Comparison of ENCODE assay signal across 8 cellular contexts in genomic region chr18:24726727-24727539, GRCh38.
DNase-seq lines count a peak whose midpoint lies in the region; ATAC-seq and TF ChIP-seq lines count a peak whose summit lies in the region.

No MANE protein-coding gene starts in this region.

- H3K4me2 ChIP-seq in OCI-LY1 (ENCODE audit: low read length) (peak overlapping the region; percentile 29; the same call in 1 of the 2 replicates), neuronal stem cell (ENCODE audit: insufficient read depth, low read length, poor library complexity, severe bottlenecking) (no peak overlapping the region)

- WGBS in neuronal stem cell (ENCODE audit: extremely low coverage in 2 of 2, insufficient read length in 2 of 2, insufficient replicate concordance in 1 of 2), 2 donors, result no CpG with 5 or more reads among the region's 18 CpGs

- H3K36me3 ChIP-seq in OCI-LY1 (ENCODE audit: insufficient read depth, low read length), result no peaks in the 10 kb centered on the region
- no peaks in the 10 kb centered on the region for H3K36me3 ChIP-seq in neuronal stem cell (replicated peaks in 1 of 2; ENCODE audit: control insufficient read depth in 2 of 2, insufficient read depth in 2 of 2, low read length in 2 of 2)
- no peaks in the 10 kb centered on the region for H3K36me3 ChIP-seq in thoracic aorta

- H3K18ac ChIP-seq in neuronal stem cell (ENCODE audit: low read length), result no peak overlapping the region

- peaks cover 14% of the 10 kb centered on the region for H3K27me3 Mint-ChIP-seq in activated T-cell treated with anti-CD3 and anti-CD28 coated beads, Interleukin-2, amount 50 U/mL, for 4 hours (ENCODE audit: low read depth)

- H3K9ac ChIP-seq in OCI-LY1 (ENCODE audit: low read length) (no peak overlapping the region), neuronal stem cell (ENCODE audit: low read depth, low read length, poor library complexity) (no peak overlapping the region)

- no peak overlapping the region for H3K4ac ChIP-seq in neuronal stem cell (ENCODE audit: low read length)

- H2BK5ac ChIP-seq in neuronal stem cell (ENCODE audit: low read length), result no peak overlapping the region

- no peaks in the 10 kb centered on the region for H3K36me3 Mint-ChIP-seq in activated T-cell treated with anti-CD3 and anti-CD28 coated beads, Interleukin-2, amount 50 U/mL, for 4 hours (ENCODE audit: insufficient read depth)

- H4K8ac ChIP-seq in neuronal stem cell (ENCODE audit: low read depth, low read length), result no peak overlapping the region

- no peaks in the 10 kb centered on the region for H3K9me3 Mint-ChIP-seq in activated T-cell treated with anti-CD3 and anti-CD28 coated beads, Interleukin-2, amount 50 U/mL, for 4 hours

- H3K79me1 ChIP-seq in neuronal stem cell (ENCODE audit: low read depth, low read length), result no peaks in the 10 kb centered on the region

- H3K4me1 Mint-ChIP-seq in activated T-cell treated with anti-CD3 and anti-CD28 coated beads, Interleukin-2, amount 50 U/mL, for 4 hours (ENCODE audit: low read depth), result no peaks in the 10 kb centered on the region

- H3F3A ChIP-seq in OCI-LY1 (ENCODE audit: insufficient read depth, low read length), result no peaks in the 10 kb centered on the region

- H2AFZ ChIP-seq in OCI-LY1 (ENCODE audit: low read length), result no peak overlapping the region
- H2AFZ ChIP-seq in neuronal stem cell (ENCODE audit: low read length), result peak overlapping the region; percentile 87

- TF ChIP-seq CTCF in OCI-LY1 (IDR thresholded peaks at IDR 0.05; ENCODE audit: low read length), result peak; percentile 89
- TF ChIP-seq CTCF in fibroblast of the aortic adventitia (IDR thresholded peaks at IDR 0.05; ENCODE audit: insufficient read depth, low read length), result peak; percentile 92
- TF ChIP-seq CTCF in thoracic aorta (IDR thresholded peaks at IDR 0.05), result peak; percentile 79

- H4K20me1 ChIP-seq in OCI-LY1 (ENCODE audit: insufficient read depth, low read length), result no peaks in the 10 kb centered on the region

- H3K9me2 ChIP-seq in OCI-LY1 (ENCODE audit: low read depth, low read length), result no peaks in the 10 kb centered on the region

- H3K23ac ChIP-seq in neuronal stem cell (ENCODE audit: low read depth, low read length, poor library complexity), result no peak overlapping the region

- H2BK120ac ChIP-seq in neuronal stem cell (ENCODE audit: low read depth, low read length), result no peak overlapping the region

- no peak for ATAC-seq in activated T-cell treated with anti-CD3 and anti-CD28 coated beads, Interleukin-2, amount 50 U/mL, for 4 hours
- ATAC-seq in thoracic aorta (ENCODE audit: insufficient number of reproducible peaks, low FRiP score, low read depth), result peak; percentile 66
- ATAC-seq in HG02571 (IDR thresholded peaks at IDR 0.05; ENCODE audit: unreplicated experiment), result no peak

- H3K79me2 ChIP-seq in OCI-LY1 (ENCODE audit: insufficient read depth, low read length), result no peaks in the 10 kb centered on the region

- H3K27ac ChIP-seq in OCI-LY1 (ENCODE audit: low read depth, low read length, poor library complexity, severe bottlenecking), result no peak overlapping the region
- H3K27ac ChIP-seq in neuronal stem cell (replicated peaks; ENCODE audit: low read length), result no peak overlapping the region
- H3K27ac ChIP-seq in thoracic aorta, result no peak overlapping the region

- H3K14ac ChIP-seq in neuronal stem cell (ENCODE audit: low read length), result no peak overlapping the region

- H4K91ac ChIP-seq in neuronal stem cell (ENCODE audit: low read depth, low read length, poor library complexity), result no peak overlapping the region

- TF ChIP-seq RAD21 in Ishikawa (IDR thresholded peaks at IDR 0.05; ENCODE audit: low read depth), result peak; percentile 90

- no peak overlapping the region for H3K4me3 Mint-ChIP-seq in activated T-cell treated with anti-CD3 and anti-CD28 coated beads, Interleukin-2, amount 50 U/mL, for 4 hours

- H2AK5ac ChIP-seq in neuronal stem cell (ENCODE audit: low read depth, low read length), result no peak overlapping the region

- DNase-seq in DMS79 treated with DMSO at 0.1 percent for 48 hours (lab: John Stamatoyannopoulos, UW), result peak; percentile 95
- DNase-seq in activated T-cell treated with anti-CD3 and anti-CD28 coated beads, Interleukin-2, amount 50 U/mL, for 4 hours, result peak; percentile 24
- peak; percentile 90 for DNase-seq in fibroblast of the aortic adventitia (ENCODE audit: low read depth)
- peak; percentile 75 for DNase-seq in neuronal stem cell (ENCODE audit: low spot score)
- no peak for DNase-seq in thoracic aorta (ENCODE audit: low spot score)

- no peak for TF ChIP-seq EP300 in Ishikawa (IDR thresholded peaks at IDR 0.05; ENCODE audit: borderline replicate concordance)

- H3K4me1 ChIP-seq in OCI-LY1 (ENCODE audit: insufficient read depth, low read length, severe bottlenecking) (no peaks in the 10 kb centered on the region), neuronal stem cell (ENCODE audit: control insufficient read depth in 2 of 2, insufficient read depth in 1 of 2, low read depth in 1 of 2, low read length in 2 of 2) (peaks cover 4 to 5% of the 10 kb centered on the region in 2 donors), thoracic aorta (ENCODE audit: control insufficient read depth in 1 of 2, low read depth in 2 of 2) (no peaks in the 10 kb centered on the region)

- H2BK12ac ChIP-seq in neuronal stem cell (ENCODE audit: low read length), result no peak overlapping the region

- H3K4me3 ChIP-seq in OCI-LY1 (ENCODE audit: low read depth, low read length, poor library complexity, severe bottlenecking) (no peak overlapping the region), fibroblast of the aortic adventitia (ENCODE audit: low read depth, low read length) (peak overlapping the region; percentile 59), neuronal stem cell (ENCODE audit: low read length in 2 of 2) (no peak overlapping the region), thoracic aorta (peak overlapping the region; percentile 68)

- H3K27me3 ChIP-seq in OCI-LY1 (ENCODE audit: insufficient read depth, low read length) (no peaks in the 10 kb centered on the region), neuronal stem cell (ENCODE audit: control insufficient read depth in 3 of 3, insufficient read depth in 3 of 3, low read depth in 1 of 3, low read length in 3 of 3) (no peaks in the 10 kb centered on the region), thoracic aorta (replicated peaks; ENCODE audit: insufficient read depth) (no peaks in the 10 kb centered on the region)

- no peaks in the 10 kb centered on the region for H3K9me3 ChIP-seq in OCI-LY1 (ENCODE audit: low read length)
- no peaks in the 10 kb centered on the region for H3K9me3 ChIP-seq in neuronal stem cell (replicated peaks in 1 of 2; ENCODE audit: control insufficient read depth in 2 of 2, insufficient read depth in 1 of 2, low read depth in 1 of 2, low read length in 2 of 2)
- no peaks in the 10 kb centered on the region for H3K9me3 ChIP-seq in thoracic aorta

- H2BK15ac ChIP-seq in neuronal stem cell (ENCODE audit: low read length), result no peak overlapping the region

TF ChIP-seq in Ishikawa, 13 proteins besides CTCF, POLR2A, EP300 and RAD21:
- TF ChIP-seq YY1 (IDR thresholded peaks at IDR 0.05; ENCODE audit: low read depth) (no peak), TCF12 (IDR thresholded peaks at IDR 0.05; ENCODE audit: low read depth) (no peak), REST (IDR thresholded peaks at IDR 0.05; ENCODE audit: low read depth) (no peak), MAX (IDR thresholded peaks at IDR 0.05) (no peak), USF1 (IDR thresholded peaks at IDR 0.05) (no peak), CREB1 (IDR thresholded peaks at IDR 0.05; ENCODE audit: low read depth) (no peak), NFIC (IDR thresholded peaks at IDR 0.05) (no peak), TAF1 (IDR thresholded peaks at IDR 0.05; ENCODE audit: low read depth) (no peak), TEAD4 (IDR thresholded peaks at IDR 0.05) (no peak), EGR1 (IDR thresholded peaks at IDR 0.05) (no peak), ZBTB7A (IDR thresholded peaks at IDR 0.05; ENCODE audit: low read depth) (no peak), FOXM1 (IDR thresholded peaks at IDR 0.05; ENCODE audit: borderline replicate concordance, low read depth) (no peak), CEBPB (IDR thresholded peaks at IDR 0.05) (no peak)

Comparison
In these comparisons a context has a peak if more than half of its experiments do, and no peak if none do; other contexts are left out.
1. H3K4me3 ChIP-seq: peak in fibroblast of the aortic adventitia (single experiment) and thoracic aorta (single experiment); none in OCI-LY1 (single experiment) and neuronal stem cell (0 of 2).
2. Peak in every context shown above with its lines, with median percentiles within 50 percentile points of each other: CTCF ChIP-seq.